Comparison of ENCODE assay signal across 15 cellular contexts in genomic region chr17:77716289-77716929, GRCh38.
DNase-seq lines count a peak whose midpoint lies in the region; ATAC-seq and TF ChIP-seq lines count a peak whose summit lies in the region.
"Had no signal": no experiment of that assay in that cellular context is flagged by ENCODE, and none has a peak within 500 bp of the region (broad histone marks: within the 10 kb centered on the region; RNA-seq: fewer than 3 reads in every experiment).

No MANE protein-coding gene starts in this region.

- TF ChIP-seq CTCF in HEK293 (tag by site-specific recombination; IDR thresholded peaks at IDR 0.05) (no peak), WTC11 (IDR thresholded peaks at IDR 0.05) (no peak), fibroblast of the aortic adventitia (IDR thresholded peaks at IDR 0.05; ENCODE audit: insufficient read depth, low read length) (no peak), tibial artery (IDR thresholded peaks at IDR 0.05) (no peak)

- H3K36me3 ChIP-seq in HEK293 (ENCODE audit: control insufficient read depth in 2 of 2, insufficient read depth in 1 of 2, low read length in 2 of 2) = no peaks in the 10 kb centered on the region
- no peaks in the 10 kb centered on the region for H3K36me3 ChIP-seq in tibial artery

- H3K4me1 ChIP-seq in HEK293 (ENCODE audit: control insufficient read depth, insufficient read depth, low read length) = no peaks in the 10 kb centered on the region
- no peaks in the 10 kb centered on the region for H3K4me1 ChIP-seq in tibial artery

- H3K9me3 ChIP-seq in HEK293 (ENCODE audit: control insufficient read depth, insufficient read depth, low read depth, low read length) = no peaks in the 10 kb centered on the region
- H3K9me3 ChIP-seq in tibial artery = peaks cover 0 to 5% (median 0%) of the 10 kb centered on the region in 3 donors

- peaks cover 2% of the 10 kb centered on the region for H3K27me3 Mint-ChIP-seq in WTC11 (ENCODE audit: low read depth)
- no peaks in the 10 kb centered on the region for H3K27me3 Mint-ChIP-seq in activated naive CD4-positive, alpha-beta T cell treated with anti-CD3 and anti-CD28 coated beads for 36 hours (ENCODE audit: low read depth)

- H3K27ac ChIP-seq in HEK293 (ENCODE audit: extremely low read depth, low read depth, low read length) = no peak overlapping the region
- H3K27ac ChIP-seq in tibial artery = no peak overlapping the region
- H3K27ac ChIP-seq: 22Rv1 had no signal

- no peak overlapping the region; the same call in 1 of the 2 replicates for H3K27ac Mint-ChIP-seq in WTC11
- no peak overlapping the region for H3K27ac Mint-ChIP-seq in activated naive CD4-positive, alpha-beta T cell treated with anti-CD3 and anti-CD28 coated beads for 36 hours
- H3K27ac Mint-ChIP-seq: CD4-positive, alpha-beta memory T cell had no signal

- DNase-seq in NCI-H1105 treated with DMSO at 0.1 percent for 48 hours (lab: John Stamatoyannopoulos, UW) (peak; percentile 12), NCI-H1105 (lab: John Stamatoyannopoulos, UW) (no peak), WTC11 (ENCODE audit: low spot score) (no peak), fibroblast of the aortic adventitia (ENCODE audit: low read depth) (peak; percentile 18), tibial artery (no peak)
- no peak for DNase-seq in activated naive CD4-positive, alpha-beta T cell treated with anti-CD3 and anti-CD28 coated beads for 36 hours
- DNase-seq: CD4-positive, alpha-beta memory T cell; DMS79; Kasumi-1; NCI-H187 treated with DMSO at 0.1 percent for 48 hours; NCI-H2171; NCI-H446 treated with DMSO at 0.1 percent for 48 hours had no signal

- CTCF ChIA-PET in HEK293 (lab: Yijun Ruan, JAX) (interaction anchor here (1.1 kb wide), 1 partner anchor 303 kb away, joined by 4 read pairs; no protein-coding TSS in a partner anchor), WTC11 (lab: Charles Lee) (interaction anchor here (0.6 to 2.1 kb wide), 3 partner anchors 25 to 41 kb away, joined by 3 to 6 read pairs (median 3); no protein-coding TSS in a partner anchor)
- CTCF ChIA-PET in activated naive CD4-positive, alpha-beta T cell treated with anti-CD3 and anti-CD28 coated beads for 36 hours (lab: Charles Lee) = interaction anchor here (1.4 kb wide), 1 partner anchor 174 kb away, joined by 4 read pairs; no protein-coding TSS in a partner anchor

- peaks cover 35% of the 10 kb centered on the region for H3K36me3 Mint-ChIP-seq in WTC11
- no peaks in the 10 kb centered on the region for H3K36me3 Mint-ChIP-seq in activated naive CD4-positive, alpha-beta T cell treated with anti-CD3 and anti-CD28 coated beads for 36 hours (ENCODE audit: low read depth)

- H3K4me3 Mint-ChIP-seq in WTC11 = no peak overlapping the region
- H3K4me3 Mint-ChIP-seq in activated naive CD4-positive, alpha-beta T cell treated with anti-CD3 and anti-CD28 coated beads for 36 hours = no peak overlapping the region
- H3K4me3 Mint-ChIP-seq: CD4-positive, alpha-beta memory T cell had no signal

- POLR2A ChIA-PET in HEK293 (lab: Yijun Ruan, JAX) (interaction anchor here (0.8 kb wide), 1 partner anchor 9 kb away, joined by 3 read pairs; no protein-coding TSS in a partner anchor), WTC11 (lab: Charles Lee) (interaction anchor here (0.6 to 0.7 kb wide), 2 partner anchors 8 to 393 kb away, joined by 3 to 6 read pairs; no protein-coding TSS in a partner anchor)

- no peaks in the 10 kb centered on the region for H3K27me3 ChIP-seq in tibial artery

- intact Hi-C loops in activated naive CD4-positive, alpha-beta T cell treated with anti-CD3 and anti-CD28 coated beads for 36 hours (cut with micrococcal nuclease) = no loop called here
- intact Hi-C loops in tibial artery (cut with DNase I; ENCODE audit: low total_unique reads) = no loop called here

- H3K4me1 Mint-ChIP-seq in WTC11 = peaks cover 19% of the 10 kb centered on the region
- H3K4me1 Mint-ChIP-seq in activated naive CD4-positive, alpha-beta T cell treated with anti-CD3 and anti-CD28 coated beads for 36 hours (ENCODE audit: low read depth) = no peaks in the 10 kb centered on the region

- peaks cover 47% of the 10 kb centered on the region for H3K9me3 Mint-ChIP-seq in WTC11
- H3K9me3 Mint-ChIP-seq in activated naive CD4-positive, alpha-beta T cell treated with anti-CD3 and anti-CD28 coated beads for 36 hours = peaks cover 5% of the 10 kb centered on the region

- ATAC-seq in WTC11 (no peak; the same call in 1 of the 2 replicates), HG03095 (IDR thresholded peaks at IDR 0.05; ENCODE audit: unreplicated experiment) (no peak)

- H3K4me3 ChIP-seq in HEK293 (ENCODE audit: low read depth, low read length) (no peak overlapping the region), fibroblast of the aortic adventitia (ENCODE audit: low read depth, low read length) (no peak overlapping the region), tibial artery (no peak overlapping the region)

TF ChIP-seq in HEK293, 187 proteins besides CTCF, POLR2A, EP300 and RAD21 (continues in another document):
- no peak for TF ChIP-seq ZBTB11 (tag by site-specific recombination; conservative IDR thresholded peaks at IDR 0.05; ENCODE audit: low read depth)
- TF ChIP-seq ZNF362 (tag by site-specific recombination; IDR thresholded peaks at IDR 0.05) = 0 out of 2 replicates have a peak, but pooled peaks have one; percentile 34
- no peak for TF ChIP-seq ZNF610 (tag by site-specific recombination; IDR thresholded peaks at IDR 0.05; ENCODE audit: borderline replicate concordance)

TF ChIP-seq in WTC11, 78 proteins besides CTCF, POLR2A, EP300 and RAD21:
- TF ChIP-seq OVOL2 (CRISPR knock-in tag; IDR thresholded peaks at IDR 0.05; ENCODE audit: borderline replicate concordance) = no peak
- TF ChIP-seq ZNF317 (CRISPR knock-in tag; IDR thresholded peaks at IDR 0.05; ENCODE audit: borderline replicate concordance, low read depth) = peak; percentile 90

Comparison
In these comparisons a context has a peak if more than half of its experiments do, and no peak if none do; other contexts are left out.
1. DNase-seq: peak in NCI-H1105 treated with DMSO at 0.1 percent for 48 hours (single experiment) and fibroblast of the aortic adventitia (single experiment); none in NCI-H1105 (single experiment), WTC11 (single experiment), activated naive CD4-positive, alpha-beta T cell treated with anti-CD3 and anti-CD28 coated beads for 36 hours (single experiment) and tibial artery (0 of 2).